37 cellular contexts compared by ENCODE assay signal in genomic region chr6:141946502-141946901, GRCh38.
"Had no signal": no experiment of that assay in that cellular context is flagged by ENCODE, and none has a peak within 500 bp of the region (broad histone marks: within the 10 kb centered on the region; RNA-seq: fewer than 3 reads in every experiment).

No MANE protein-coding gene starts in this region.

- H3K4me1 ChIP-seq: adrenal gland, Peyer's patch, SJSA1 had no signal

- H3K4me3 ChIP-seq: adrenal gland, Peyer's patch, SJSA1 had no signal

- ATAC-seq: activated CD8-positive, alpha-beta memory T cell treated with anti-CD3 and anti-CD28 coated beads, Interleukin-2, amount 10 ng/mL, durations not matched to agents 7 days and 5 days; PC-3 had no signal

- H3K9ac ChIP-seq: SK-N-SH had no signal

- H3K27me3 ChIP-seq: adrenal gland, Peyer's patch, SJSA1 had no signal

- H3K9me3 ChIP-seq: Peyer's patch, SJSA1 had no signal

- DNase-seq: activated CD4-positive, alpha-beta memory T cell treated with anti-CD3 and anti-CD28 coated beads, Interleukin-2, amount 10 ng/mL, durations not matched to agents 7 days and 5 days; activated CD4-positive, alpha-beta T cell treated with anti-CD3 and anti-CD28 coated beads for 1 hour; activated CD4-positive, alpha-beta T cell treated with anti-CD3 and anti-CD28 coated beads for 48 hours; activated CD4-positive, CD25-positive, alpha-beta regulatory T cell; activated CD8-positive, alpha-beta memory T cell treated with anti-CD3 and anti-CD28 coated beads for 24 hours; activated CD8-positive, alpha-beta memory T cell treated with anti-CD3 and anti-CD28 coated beads, Interleukin-2, amount 10 ng/mL, durations not matched to agents 7 days and 5 days; activated CD8-positive, alpha-beta memory T cell treated with anti-CD3 and anti-CD28 coated beads, Interleukin-2, amount 50 U/mL, for 48 hours; activated effector memory CD4-positive, alpha-beta T cell treated with Interleukin-2 at 50 U/mL for 16 hours; activated naive CD4-positive, alpha-beta T cell; activated naive CD8-positive, alpha-beta T cell treated with anti-CD3 and anti-CD28 coated beads, Interleukin-2, amount 10 ng/mL, durations not matched to agents 7 days and 5 days; activated T-cell treated with anti-CD3 and anti-CD28 coated beads, Interleukin-2, amount 50 U/mL, for 48 hours; adrenal gland; anterior cingulate cortex; caudate nucleus; cerebellar nuclear complex; MV-4-11; NCI-H1092; NCI-H146; NCI-H187; NCI-H2029 treated with DMSO at 0.1 percent for 48 hours; NCI-H2107; NCI-H2171; NCI-H510A; NCI-H526; NCI-H748 treated with DMSO at 0.1 percent for 48 hours; NK-92 treated with Interleukin-12 subunit alpha and Interleukin-12 subunit beta, amount 100 ng/mL, for 24 hours; PC-3; Peyer's patch; RPMI8226; SHP77 treated with DMSO at 0.1 percent for 48 hours; SK-N-SH; SW 1271; T-helper 1 cell; T-helper 2 cell; T-helper 9 cell; WERI-Rb-1 had no signal

- H3K36me3 ChIP-seq: adrenal gland, Peyer's patch, SJSA1, WERI-Rb-1 had no signal

- H3K27ac ChIP-seq: adrenal gland, Peyer's patch, SJSA1, WERI-Rb-1 had no signal
